26 cellular contexts compared by ENCODE assay signal in genomic region chr16:53078247-53078646, GRCh38. TPM values are rescaled to one million over a fixed set of nuclear protein-coding genes. Genes with fewer than 3 reads are reported as not detected.
"Had no signal": no experiment of that assay in that cellular context is flagged by ENCODE, and none has a peak within 500 bp of the region (broad histone marks: within the 10 kb centered on the region; RNA-seq: fewer than 3 reads in every experiment).

No MANE protein-coding gene starts in this region.

- H3K27me3 ChIP-seq: colonic mucosa, dorsolateral prefrontal cortex, esophagus squamous epithelium, gastroesophageal sphincter, neural progenitor cell, suprapubic skin, transverse colon, uterus had no signal

- H3K4me1 ChIP-seq: colonic mucosa had no signal

- H3K27me3 Mint-ChIP-seq: activated naive CD4-positive, alpha-beta T cell treated with anti-CD3 and anti-CD28 coated beads, Interleukin-2, amount 50 U/mL, for 24 hours; central memory CD8-positive, alpha-beta T cell; effector memory CD8-positive, alpha-beta T cell; naive B cell; stimulated activated naive CD8-positive, alpha-beta T cell treated with anti-CD3 and anti-CD28 coated beads, Interleukin-15, amount 100 ng/mL, for 72 hours had no signal

- H3K9me3 ChIP-seq: colonic mucosa, esophagus squamous epithelium, gastroesophageal sphincter, suprapubic skin, transverse colon, uterus had no signal

- H3K4me2 ChIP-seq: neural progenitor cell had no signal

- H3K9me3 Mint-ChIP-seq: activated naive CD4-positive, alpha-beta T cell treated with anti-CD3 and anti-CD28 coated beads, Interleukin-2, amount 50 U/mL, for 24 hours; central memory CD8-positive, alpha-beta T cell; effector memory CD8-positive, alpha-beta T cell had no signal

- H2AFZ ChIP-seq: neural progenitor cell had no signal

- ATAC-seq: activated CD8-positive, alpha-beta T cell treated with anti-CD3 and anti-CD28 coated beads, Interleukin-2, amount 10 ng/mL, durations not matched to agents 7 days and 5 days; effector memory CD8-positive, alpha-beta T cell; gastroesophageal sphincter; left cardiac atrium; stimulated activated naive CD8-positive, alpha-beta T cell treated with anti-CD3 and anti-CD28 coated beads, Interleukin-15, amount 100 ng/mL, for 72 hours; T-cell had no signal

- H3K27ac Mint-ChIP-seq: activated CD8-positive, alpha-beta T cell treated with anti-CD3 and anti-CD28 coated beads, Interleukin-2, amount 10 ng/mL, durations not matched to agents 7 days and 5 days; activated naive CD4-positive, alpha-beta T cell treated with anti-CD3 and anti-CD28 coated beads, Interleukin-2, amount 50 U/mL, for 24 hours; activated T-helper 1 cell treated with anti-CD3 and anti-CD28 coated beads, Interleukin-12 subunit alpha, Interleukin-12 subunit beta, Interleukin-2, Interleukin-4 antibody, amounts not matched to agents 30 ng/mL and 10 ng/mL and 1 ng/mL, durations not matched to agents 14 hours and 24 hours and 36 hours; neural progenitor cell; stimulated activated naive CD8-positive, alpha-beta T cell treated with anti-CD3 and anti-CD28 coated beads, Interleukin-15, amount 100 ng/mL, for 72 hours; T-cell; T-helper 2 cell treated with Interferon-gamma antibody and Interleukin-4, amounts not matched to agents 5 μg/mL and 100 μg/mL, for 36 hours had no signal

- H3K9ac ChIP-seq: neural progenitor cell had no signal

- H3K36me3 Mint-ChIP-seq: activated naive CD4-positive, alpha-beta T cell treated with anti-CD3 and anti-CD28 coated beads, Interleukin-2, amount 50 U/mL, for 24 hours had no signal

- H3K4me3 ChIP-seq: colonic mucosa, dorsolateral prefrontal cortex, esophagus squamous epithelium, gastroesophageal sphincter, neural progenitor cell, suprapubic skin, transverse colon, uterus had no signal

- H3K4me3 Mint-ChIP-seq: activated CD8-positive, alpha-beta T cell treated with anti-CD3 and anti-CD28 coated beads, Interleukin-2, amount 10 ng/mL, durations not matched to agents 7 days and 5 days; activated naive CD4-positive, alpha-beta T cell treated with anti-CD3 and anti-CD28 coated beads, Interleukin-2, amount 50 U/mL, for 24 hours; activated T-helper 1 cell treated with anti-CD3 and anti-CD28 coated beads, Interleukin-12 subunit alpha, Interleukin-12 subunit beta, Interleukin-2, Interleukin-4 antibody, amounts not matched to agents 30 ng/mL and 10 ng/mL and 1 ng/mL, durations not matched to agents 14 hours and 24 hours and 36 hours; central memory CD8-positive, alpha-beta T cell; effector memory CD8-positive, alpha-beta T cell; neural progenitor cell; stimulated activated naive CD8-positive, alpha-beta T cell treated with anti-CD3 and anti-CD28 coated beads, Interleukin-15, amount 100 ng/mL, for 72 hours; T-cell; T-helper 2 cell treated with Interferon-gamma antibody and Interleukin-4, amounts not matched to agents 5 μg/mL and 100 μg/mL, for 36 hours had no signal

- H3K36me3 ChIP-seq: colonic mucosa, esophagus squamous epithelium, gastroesophageal sphincter, neural progenitor cell, suprapubic skin, transverse colon, uterus had no signal

- DNase-seq: activated CD4-positive, alpha-beta T cell treated with anti-CD3 and anti-CD28 coated beads for 1 hour; activated CD4-positive, alpha-beta T cell treated with anti-CD3 and anti-CD28 coated beads, Interleukin-2, amount 50 U/mL, for 1 hour; activated CD8-positive, alpha-beta T cell treated with anti-CD3 and anti-CD28 coated beads, Interleukin-2, amount 10 ng/mL, durations not matched to agents 7 days and 5 days; activated gamma-delta T cell treated with Interleukin-2 at 50 U/mL for 16 hours; aorta; colonic mucosa; dorsolateral prefrontal cortex; effector memory CD8-positive, alpha-beta T cell; esophagus squamous epithelium; islet precursor cell; left cardiac atrium; mesendoderm; naive B cell; stimulated activated CD4-positive, alpha-beta T cell treated with anti-CD3 and anti-CD28 coated beads, Interleukin-12 subunit alpha, Interleukin-12 subunit beta, amount 100 ng/mL, for 4 hours; stimulated activated CD4-positive, alpha-beta T cell treated with anti-CD3 and anti-CD28 coated beads, Interleukin-4, amount 100 ng/mL, for 4 hours; stimulated activated naive CD8-positive, alpha-beta T cell treated with anti-CD3 and anti-CD28 coated beads, Interleukin-15, amount 100 ng/mL, for 72 hours; T-cell; transverse colon; uterus had no signal

- H3K4me1 Mint-ChIP-seq: activated naive CD4-positive, alpha-beta T cell treated with anti-CD3 and anti-CD28 coated beads, Interleukin-2, amount 50 U/mL, for 24 hours; T-cell had no signal

- H3K27ac ChIP-seq: colonic mucosa, dorsolateral prefrontal cortex, gastroesophageal sphincter, neural progenitor cell, suprapubic skin, transverse colon, uterus had no signal

RNA-seq across cellular contexts. Expression of gene CHD9NB, which starts 25.6 kb away (rescaled TPM):
- total RNA-seq: T-cell had no signal
